In genomic region chr5:107290780-107291398, GRCh38 we compare ENCODE assay signal across 18 cellular contexts.
"Had no signal": no experiment of that assay in that cellular context is flagged by ENCODE, and none has a peak within 500 bp of the region (broad histone marks: within the 10 kb centered on the region; RNA-seq: fewer than 3 reads in every experiment).

No MANE protein-coding gene starts in this region.

- H3K9me3 Mint-ChIP-seq: activated CD4-positive, alpha-beta T cell treated with anti-CD3 and anti-CD28 coated beads, Interleukin-2, amount 10 ng/mL, durations not matched to agents 24 days and 14 days; activated T-cell treated with anti-CD3 and anti-CD28 coated beads, Interleukin-2, amount 50 U/mL, for 24 hours; activated T-helper 2 cell treated with anti-CD3 and anti-CD28 coated beads, Interferon-gamma antibody, Interleukin-2, Interleukin-4, amounts not matched to agents 10 μg/mL and 5 μg/mL and 100 μg/mL, durations not matched to agents 14 hours and 24 hours and 36 hours; central memory CD8-positive, alpha-beta T cell; natural killer cell had no signal

- H3K36me3 Mint-ChIP-seq: activated naive CD8-positive, alpha-beta T cell treated with anti-CD3 and anti-CD28 coated beads, Interleukin-2, amount 10 ng/mL, durations not matched to agents 7 days and 5 days; brain; natural killer cell had no signal

- H3K4me3 Mint-ChIP-seq: activated CD4-positive, alpha-beta T cell treated with anti-CD3 and anti-CD28 coated beads, Interleukin-2, amount 10 ng/mL, durations not matched to agents 24 days and 14 days; activated CD8-positive, alpha-beta T cell treated with anti-CD3 and anti-CD28 coated beads for 36 hours; activated naive CD8-positive, alpha-beta T cell treated with anti-CD3 and anti-CD28 coated beads, Interleukin-2, amount 10 ng/mL, durations not matched to agents 7 days and 5 days; activated T-cell treated with anti-CD3 and anti-CD28 coated beads, Interleukin-2, amount 50 U/mL, for 24 hours; brain; central memory CD8-positive, alpha-beta T cell; natural killer cell had no signal

- H3K27ac ChIP-seq: colonic mucosa, gastrocnemius medialis, heart left ventricle, transverse colon, vagina had no signal

- H3K9me3 ChIP-seq: colonic mucosa, gastrocnemius medialis, heart left ventricle, transverse colon, vagina had no signal

- H3K36me3 ChIP-seq: colonic mucosa, gastrocnemius medialis, heart left ventricle, transverse colon, vagina had no signal

- H3K27me3 Mint-ChIP-seq: central memory CD8-positive, alpha-beta T cell had no signal

- H3K4me3 ChIP-seq: colonic mucosa, gastrocnemius medialis, heart left ventricle, transverse colon, vagina had no signal

- H3K4me1 ChIP-seq: colonic mucosa, gastrocnemius medialis, transverse colon had no signal

- DNase-seq: activated CD4-positive, alpha-beta T cell treated with anti-CD3 and anti-CD28 coated beads, Interleukin-2, amount 10 ng/mL, durations not matched to agents 24 days and 14 days; activated CD8-positive, alpha-beta T cell treated with anti-CD3 and anti-CD28 coated beads for 36 hours; activated naive CD4-positive, alpha-beta T cell treated with Interleukin-2 at 50 U/mL for 16 hours; activated naive CD8-positive, alpha-beta T cell treated with anti-CD3 and anti-CD28 coated beads, Interleukin-2, amount 10 ng/mL, durations not matched to agents 7 days and 5 days; activated T-cell treated with anti-CD3 and anti-CD28 coated beads, Interleukin-2, amount 50 U/mL, for 24 hours; colonic mucosa; gastrocnemius medialis; heart left ventricle; natural killer cell; stimulated activated CD4-positive, alpha-beta T cell treated with anti-CD3 and anti-CD28 coated beads, Interleukin-12 subunit alpha, Interleukin-12 subunit beta, amount 100 ng/mL, for 4 hours; stimulated activated CD4-positive, alpha-beta T cell treated with anti-CD3 and anti-CD28 coated beads, Interleukin-2, amount 100 ng/mL, for 24 hours; stimulated activated naive CD8-positive, alpha-beta T cell treated with anti-CD3 and anti-CD28 coated beads, Interleukin-15, Interleukin-2, amounts not matched to agents 100 U/mL and 50 U/mL, for 24 hours; substantia nigra; transverse colon had no signal

- H3K4me1 Mint-ChIP-seq: activated naive CD8-positive, alpha-beta T cell treated with anti-CD3 and anti-CD28 coated beads, Interleukin-2, amount 10 ng/mL, durations not matched to agents 7 days and 5 days had no signal

- H3K27ac Mint-ChIP-seq: activated CD4-positive, alpha-beta T cell treated with anti-CD3 and anti-CD28 coated beads, Interleukin-2, amount 10 ng/mL, durations not matched to agents 24 days and 14 days; activated CD8-positive, alpha-beta T cell treated with anti-CD3 and anti-CD28 coated beads for 36 hours; activated naive CD8-positive, alpha-beta T cell treated with anti-CD3 and anti-CD28 coated beads, Interleukin-2, amount 10 ng/mL, durations not matched to agents 7 days and 5 days; activated T-cell treated with anti-CD3 and anti-CD28 coated beads, Interleukin-2, amount 50 U/mL, for 24 hours; activated T-helper 2 cell treated with anti-CD3 and anti-CD28 coated beads, Interferon-gamma antibody, Interleukin-2, Interleukin-4, amounts not matched to agents 10 μg/mL and 5 μg/mL and 100 μg/mL, durations not matched to agents 14 hours and 24 hours and 36 hours; natural killer cell had no signal

- H3K27me3 ChIP-seq: colonic mucosa, gastrocnemius medialis, heart left ventricle, transverse colon, vagina had no signal

- ATAC-seq: activated CD8-positive, alpha-beta T cell treated with anti-CD3 and anti-CD28 coated beads for 36 hours; gastrocnemius medialis; heart left ventricle; natural killer cell; stimulated activated naive CD8-positive, alpha-beta T cell treated with anti-CD3 and anti-CD28 coated beads, Interleukin-15, Interleukin-2, amounts not matched to agents 100 U/mL and 50 U/mL, for 24 hours had no signal
